Comparison of ENCODE assay signal across 13 cellular contexts in the genomic region with DNA sequence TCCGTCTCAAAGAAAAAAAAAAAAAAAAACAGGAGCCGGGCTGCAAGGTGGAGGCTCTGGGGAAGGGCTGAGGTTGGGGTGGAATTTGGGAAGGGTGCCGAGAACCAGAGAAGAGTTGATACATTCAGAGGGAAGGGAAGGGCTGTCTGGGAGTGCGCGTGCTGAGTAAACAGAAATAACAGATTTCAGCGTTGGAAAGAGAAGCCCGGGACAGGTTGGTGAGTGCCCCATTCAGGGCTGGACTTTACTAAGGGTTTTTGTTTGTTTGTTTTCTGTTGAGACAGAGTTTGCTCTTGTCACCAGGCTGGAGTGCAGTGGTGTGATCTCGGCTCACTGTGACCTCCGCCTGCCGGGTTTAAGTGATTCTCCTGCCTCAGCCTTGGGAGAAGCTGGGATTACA. TPM values are rescaled to one million over a fixed set of nuclear protein-coding genes. Genes with fewer than 3 reads are reported as not detected.
"Had no signal": no experiment of that assay in that cellular context is flagged by ENCODE, and none has a peak within 500 bp of the region (broad histone marks: within the 10 kb centered on the region; RNA-seq: fewer than 3 reads in every experiment).

No MANE protein-coding gene starts in this region.

- ATAC-seq: activated CD8-positive, alpha-beta T cell treated with anti-CD3 and anti-CD28 coated beads, Interleukin-2, amount 10 ng/mL, durations not matched to agents 7 days and 5 days; activated T-helper 17 cell treated with anti-CD3 and anti-CD28 coated beads, Interleukin-2, amount 50 U/mL, for 72 hours; stimulated activated effector memory CD8-positive, alpha-beta T cell treated with anti-CD3 and anti-CD28 coated beads, Interleukin-12 subunit alpha, Interleukin-12 subunit beta, amount 100 ng/mL, for 72 hours had no signal

- H3K9me3 ChIP-seq: lower lobe of right lung had no signal

- H3K4me1 Mint-ChIP-seq: brain had no signal

- H3K27ac Mint-ChIP-seq: activated CD8-positive, alpha-beta T cell treated with anti-CD3 and anti-CD28 coated beads, Interleukin-2, amount 10 ng/mL, durations not matched to agents 7 days and 5 days; activated naive CD4-positive, alpha-beta T cell treated with anti-CD3 and anti-CD28 coated beads for 36 hours; activated T-helper 17 cell treated with anti-CD3 and anti-CD28 coated beads, Interleukin-2, amount 50 U/mL, for 72 hours; brain; stimulated activated effector memory CD8-positive, alpha-beta T cell treated with anti-CD3 and anti-CD28 coated beads, Interleukin-12 subunit alpha, Interleukin-12 subunit beta, amount 100 ng/mL, for 72 hours had no signal

- H3K36me3 Mint-ChIP-seq: stimulated activated effector memory CD8-positive, alpha-beta T cell treated with anti-CD3 and anti-CD28 coated beads, Interleukin-12 subunit alpha, Interleukin-12 subunit beta, amount 100 ng/mL, for 72 hours had no signal

- DNase-seq: activated CD8-positive, alpha-beta T cell treated with anti-CD3 and anti-CD28 coated beads, Interleukin-2, amount 10 ng/mL, durations not matched to agents 7 days and 5 days; activated naive CD4-positive, alpha-beta T cell treated with anti-CD3 and anti-CD28 coated beads for 36 hours; amniotic stem cell; erythroblast; lower lobe of right lung; midbrain; SW 1271; T1000 had no signal

- H3K9me3 Mint-ChIP-seq: activated T-helper 17 cell treated with anti-CD3 and anti-CD28 coated beads, Interleukin-2, amount 50 U/mL, for 72 hours; central memory CD8-positive, alpha-beta T cell; stimulated activated effector memory CD8-positive, alpha-beta T cell treated with anti-CD3 and anti-CD28 coated beads, Interleukin-12 subunit alpha, Interleukin-12 subunit beta, amount 100 ng/mL, for 72 hours had no signal

- H3K4me3 Mint-ChIP-seq: activated CD8-positive, alpha-beta T cell treated with anti-CD3 and anti-CD28 coated beads, Interleukin-2, amount 10 ng/mL, durations not matched to agents 7 days and 5 days; activated naive CD4-positive, alpha-beta T cell treated with anti-CD3 and anti-CD28 coated beads for 36 hours; activated T-helper 17 cell treated with anti-CD3 and anti-CD28 coated beads, Interleukin-2, amount 50 U/mL, for 72 hours; brain; central memory CD8-positive, alpha-beta T cell; stimulated activated effector memory CD8-positive, alpha-beta T cell treated with anti-CD3 and anti-CD28 coated beads, Interleukin-12 subunit alpha, Interleukin-12 subunit beta, amount 100 ng/mL, for 72 hours had no signal

- H3K27ac ChIP-seq: hepatocyte, lower lobe of right lung had no signal

- H3K4me3 ChIP-seq: hepatocyte, lower lobe of right lung had no signal

- H3K36me3 ChIP-seq: lower lobe of right lung had no signal

- H3K27me3 ChIP-seq: hepatocyte had no signal

RNA-seq across cellular contexts. Expression of gene IL3RA, which starts 1.7 kb away (rescaled TPM):
- total RNA-seq: activated naive CD4-positive, alpha-beta T cell treated with anti-CD3 and anti-CD28 coated beads for 36 hours had no signal
